Comparison of ENCODE assay signal across 13 cellular contexts in the genomic region with DNA sequence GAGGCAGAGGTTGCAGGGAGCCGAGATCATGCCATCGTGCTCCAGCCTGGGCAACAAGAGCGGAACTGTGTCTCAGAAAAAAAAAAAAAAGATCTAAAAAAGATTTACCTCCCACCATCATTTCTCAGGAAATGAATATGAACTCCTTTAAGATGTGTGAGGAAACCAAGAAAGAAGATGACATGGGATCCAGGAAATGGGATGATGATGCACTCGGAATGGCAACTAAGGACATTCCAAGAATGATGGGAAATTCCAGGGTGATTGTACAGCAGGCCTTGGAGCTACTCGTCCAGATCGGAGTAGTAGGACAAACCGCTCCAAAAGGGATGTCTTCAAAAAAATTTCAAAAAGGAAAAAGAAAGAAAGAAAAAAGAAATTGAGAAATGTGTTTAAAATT.
DNase-seq lines count a peak whose midpoint lies in the region; ATAC-seq, FAIRE-seq and TF ChIP-seq lines count a peak whose summit lies in the region.
"Had no signal": no experiment of that assay in that cellular context is flagged by ENCODE, and none has a peak within 500 bp of the region (broad histone marks: within the 10 kb centered on the region; RNA-seq: fewer than 3 reads in every experiment).

No MANE protein-coding gene starts in this region.

- 49% methylated on average over 7 of the region's 7 CpGs for WGBS in A549 (ENCODE audit: missing lambda C conversion rate)

- TF ChIP-seq CTCF in A549 (IDR thresholded peaks at IDR 0.05) (no peak), HFF-Myc (IDR thresholded peaks at IDR 0.05; ENCODE audit: low read depth, low read length, missing control alignments) (no peak), OCI-LY7 (conservative IDR thresholded peaks at IDR 0.05; ENCODE audit: low read length) (no peak)

- no peaks in the 10 kb centered on the region for H3K4me1 ChIP-seq in A549
- H3K4me1 ChIP-seq in OCI-LY7 (ENCODE audit: insufficient read depth, low read length, poor library complexity, severe bottlenecking), result no peaks in the 10 kb centered on the region

- no peaks in the 10 kb centered on the region for H3K79me2 ChIP-seq in OCI-LY7 (ENCODE audit: insufficient read depth, low read depth, low read length)

- no peak overlapping the region for H2AFZ ChIP-seq in OCI-LY7 (ENCODE audit: low read length)

- H4K20me1 ChIP-seq in OCI-LY7 (ENCODE audit: insufficient read depth, low read length), result no peaks in the 10 kb centered on the region

- BruUV-seq in OCI-LY7 (replicated peaks; lab: Mats Ljungman, UMichigan), result no TSS peak

- intact Hi-C loops in OCI-LY7 (cut with micrococcal nuclease; ENCODE audit: unreplicated experiment), result no loop called here

- no peak for TF ChIP-seq EP300 in A549 (IDR thresholded peaks at IDR 0.05)

- H3K36me3 ChIP-seq in OCI-LY7 (ENCODE audit: insufficient read depth, low read length), result no peaks in the 10 kb centered on the region

- no peaks in the 10 kb centered on the region for H3K9me2 ChIP-seq in OCI-LY7 (ENCODE audit: insufficient read depth, low read length)

- no peak for TF ChIP-seq RAD21 in A549 (conservative IDR thresholded peaks at IDR 0.05 in 1 of 2, IDR thresholded peaks at IDR 0.05 in 1 of 2)

- FAIRE-seq in A549 (lab: Jason Lieb, UNC) (no peak), frontal cortex (lab: Jason Lieb, UNC) (no peak)

- H3K27ac ChIP-seq in A549 (peak overlapping the region in 1 of 2 experiments; percentile 17; a peak in 2 of 6 replicates), OCI-LY7 (ENCODE audit: low read depth, low read length, poor library complexity, severe bottlenecking) (no peak overlapping the region)

- DNase-seq in A549 (ENCODE audit: low read depth in 1 of 2, low spot score in 1 of 2), result peak in 1 of 2 experiments; percentile 32
- peak; percentile 39 for DNase-seq in HFF-Myc (ENCODE audit: extremely low read depth, low read depth)
- peak; percentile 49 for DNase-seq in amniotic stem cell (lab: John Stamatoyannopoulos, UW)
- peak; percentile 76 for DNase-seq in iris pigment epithelial cell (ENCODE audit: low read depth)
- DNase-seq in frontal cortex (ENCODE audit: low spot score in 2 of 2), result no peak
- no peak for DNase-seq in OCI-LY7 (ENCODE audit: low spot score)
- DNase-seq: activated CD8-positive, alpha-beta memory T cell treated with anti-CD3 and anti-CD28 coated beads, Interleukin-2, amount 10 ng/mL, durations not matched to agents 7 days and 5 days; activated naive CD4-positive, alpha-beta T cell; NCI-H2029 treated with DMSO at 0.1 percent for 48 hours had no signal

- ATAC-seq in A549 (peak; percentile 43 to 58; a peak in 3 of 6 replicates), HG03342 (IDR thresholded peaks at IDR 0.05; ENCODE audit: unreplicated experiment) (no peak), GM21786 (IDR thresholded peaks at IDR 0.05; ENCODE audit: unreplicated experiment) (no peak)
- ATAC-seq: activated CD8-positive, alpha-beta memory T cell treated with anti-CD3 and anti-CD28 coated beads, Interleukin-2, amount 10 ng/mL, durations not matched to agents 7 days and 5 days; WTC11 had no signal

- no peak overlapping the region for H3K4me2 ChIP-seq in A549
- H3K4me2 ChIP-seq in OCI-LY7 (ENCODE audit: low read length), result no peak overlapping the region

- H3K9me3 ChIP-seq in A549 (no peaks in the 10 kb centered on the region), OCI-LY7 (ENCODE audit: low read length) (no peaks in the 10 kb centered on the region)

- POLR2A ChIA-PET in A549 (lab: Yijun Ruan, JAX) (no interaction called here), OCI-LY7 (lab: Charles Lee) (no interaction called here)

- TF ChIP-seq POLR2A in A549 (IDR thresholded peaks at IDR 0.05; ENCODE audit: low read length), result no peak

- CTCF ChIA-PET in A549 (lab: Yijun Ruan, JAX) (interaction anchor here (0.6 to 5.4 kb wide), 3 partner anchors 9 to 123 kb away, joined by 4 to 26 read pairs (median 15); a partner anchor contains a TSS), OCI-LY7 (lab: Charles Lee; ENCODE audit: unreplicated experiment) (no interaction called here)

- H3K4me3 ChIP-seq in A549, result no peak overlapping the region
- H3K4me3 ChIP-seq in HFF-Myc (replicated peaks; ENCODE audit: low read depth, low read length), result no peak overlapping the region
- H3K4me3 ChIP-seq in OCI-LY7 (ENCODE audit: low read depth, low read length, poor library complexity, severe bottlenecking), result no peak overlapping the region
- H3K4me3 ChIP-seq: lung had no signal

TF ChIP-seq in A549, 52 proteins besides CTCF, POLR2A, EP300 and RAD21:
- TF ChIP-seq MAFK (IDR thresholded peaks at IDR 0.05; ENCODE audit: partially characterized antibody) (no peak), SMC3 (IDR thresholded peaks at IDR 0.05) (no peak), SREBF2 (IDR thresholded peaks at IDR 0.05) (no peak), ZFP36 (IDR thresholded peaks at IDR 0.05; ENCODE audit: borderline replicate concordance, partially characterized antibody) (no peak), JUN (IDR thresholded peaks at IDR 0.05) (no peak), FOXS1 (CRISPR knock-in tag; IDR thresholded peaks at IDR 0.05) (no peak), CHD2 (IDR thresholded peaks at IDR 0.05; ENCODE audit: low read length, partially characterized antibody) (no peak), NR3C1 (IDR thresholded peaks at IDR 0.05) (no peak), ZNF302 (CRISPR knock-in tag; IDR thresholded peaks at IDR 0.05) (no peak), BHLHE40 (IDR thresholded peaks at IDR 0.05; ENCODE audit: low read depth, low read length) (no peak)
- TF ChIP-seq, protein P1, sequence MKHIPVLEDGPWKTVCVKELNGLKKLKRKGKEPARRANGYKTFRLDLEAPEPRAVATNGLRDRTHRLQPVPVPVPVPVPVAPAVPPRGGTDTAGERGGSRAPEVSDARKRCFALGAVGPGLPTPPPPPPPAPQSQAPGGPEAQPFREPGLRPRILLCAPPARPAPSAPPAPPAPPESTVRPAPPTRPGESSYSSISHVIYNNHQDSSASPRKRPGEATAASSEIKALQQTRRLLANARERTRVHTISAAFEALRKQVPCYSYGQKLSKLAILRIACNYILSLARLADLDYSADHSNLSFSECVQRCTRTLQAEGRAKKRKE (CRISPR knock-in tag; IDR thresholded peaks at IDR 0.05; ENCODE audit: low read depth), result no peak
- TF ChIP-seq, protein P2, sequence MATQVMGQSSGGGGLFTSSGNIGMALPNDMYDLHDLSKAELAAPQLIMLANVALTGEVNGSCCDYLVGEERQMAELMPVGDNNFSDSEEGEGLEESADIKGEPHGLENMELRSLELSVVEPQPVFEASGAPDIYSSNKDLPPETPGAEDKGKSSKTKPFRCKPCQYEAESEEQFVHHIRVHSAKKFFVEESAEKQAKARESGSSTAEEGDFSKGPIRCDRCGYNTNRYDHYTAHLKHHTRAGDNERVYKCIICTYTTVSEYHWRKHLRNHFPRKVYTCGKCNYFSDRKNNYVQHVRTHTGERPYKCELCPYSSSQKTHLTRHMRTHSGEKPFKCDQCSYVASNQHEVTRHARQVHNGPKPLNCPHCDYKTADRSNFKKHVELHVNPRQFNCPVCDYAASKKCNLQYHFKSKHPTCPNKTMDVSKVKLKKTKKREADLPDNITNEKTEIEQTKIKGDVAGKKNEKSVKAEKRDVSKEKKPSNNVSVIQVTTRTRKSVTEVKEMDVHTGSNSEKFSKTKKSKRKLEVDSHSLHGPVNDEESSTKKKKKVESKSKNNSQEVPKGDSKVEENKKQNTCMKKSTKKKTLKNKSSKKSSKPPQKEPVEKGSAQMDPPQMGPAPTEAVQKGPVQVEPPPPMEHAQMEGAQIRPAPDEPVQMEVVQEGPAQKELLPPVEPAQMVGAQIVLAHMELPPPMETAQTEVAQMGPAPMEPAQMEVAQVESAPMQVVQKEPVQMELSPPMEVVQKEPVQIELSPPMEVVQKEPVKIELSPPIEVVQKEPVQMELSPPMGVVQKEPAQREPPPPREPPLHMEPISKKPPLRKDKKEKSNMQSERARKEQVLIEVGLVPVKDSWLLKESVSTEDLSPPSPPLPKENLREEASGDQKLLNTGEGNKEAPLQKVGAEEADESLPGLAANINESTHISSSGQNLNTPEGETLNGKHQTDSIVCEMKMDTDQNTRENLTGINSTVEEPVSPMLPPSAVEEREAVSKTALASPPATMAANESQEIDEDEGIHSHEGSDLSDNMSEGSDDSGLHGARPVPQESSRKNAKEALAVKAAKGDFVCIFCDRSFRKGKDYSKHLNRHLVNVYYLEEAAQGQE (IDR thresholded peaks at IDR 0.05), result no peak
- TF ChIP-seq, protein P3, sequence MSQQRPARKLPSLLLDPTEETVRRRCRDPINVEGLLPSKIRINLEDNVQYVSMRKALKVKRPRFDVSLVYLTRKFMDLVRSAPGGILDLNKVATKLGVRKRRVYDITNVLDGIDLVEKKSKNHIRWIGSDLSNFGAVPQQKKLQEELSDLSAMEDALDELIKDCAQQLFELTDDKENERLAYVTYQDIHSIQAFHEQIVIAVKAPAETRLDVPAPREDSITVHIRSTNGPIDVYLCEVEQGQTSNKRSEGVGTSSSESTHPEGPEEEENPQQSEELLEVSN (IDR thresholded peaks at IDR 0.05; ENCODE audit: borderline replicate concordance, low read depth), result no peak
TF ChIP-seq in A549: peak in this region for 0.

Comparison
In these comparisons a context has a peak if more than half of its experiments do, and no peak if none do; other contexts are left out.
1. ATAC-seq: peak in A549 (2 of 2); none in HG03342 (single experiment) and GM21786 (single experiment).
2. DNase-seq: peak in HFF-Myc (single experiment), amniotic stem cell (single experiment) and iris pigment epithelial cell (single experiment); none in frontal cortex (0 of 2) and OCI-LY7 (single experiment).